2 cellular contexts compared by ENCODE assay signal in the genomic region with DNA sequence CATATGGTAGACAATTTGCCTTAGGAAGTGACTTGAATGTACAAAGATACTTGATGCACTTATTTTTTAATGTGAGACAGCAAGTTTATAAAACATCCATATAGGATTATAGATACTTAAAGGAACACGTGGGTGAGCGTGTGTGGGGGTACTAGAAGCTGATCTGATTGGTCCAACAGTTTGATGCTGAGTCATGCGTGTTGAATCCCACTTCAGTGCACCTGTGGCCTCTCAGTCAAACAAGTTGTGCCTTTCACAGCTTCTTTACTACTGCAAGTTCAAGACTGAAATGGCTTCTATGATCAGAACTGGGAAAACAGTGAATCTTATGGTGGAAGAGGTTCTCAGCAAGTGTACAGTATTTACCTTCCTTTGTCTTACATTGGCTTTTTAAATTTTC.
TF ChIP-seq lines count a peak whose summit lies in the region.

No MANE protein-coding gene starts in this region.

TF ChIP-seq in GM23338, 12 proteins besides CTCF, POLR2A, EP300 and RAD21:
- TF ChIP-seq, protein P1, sequence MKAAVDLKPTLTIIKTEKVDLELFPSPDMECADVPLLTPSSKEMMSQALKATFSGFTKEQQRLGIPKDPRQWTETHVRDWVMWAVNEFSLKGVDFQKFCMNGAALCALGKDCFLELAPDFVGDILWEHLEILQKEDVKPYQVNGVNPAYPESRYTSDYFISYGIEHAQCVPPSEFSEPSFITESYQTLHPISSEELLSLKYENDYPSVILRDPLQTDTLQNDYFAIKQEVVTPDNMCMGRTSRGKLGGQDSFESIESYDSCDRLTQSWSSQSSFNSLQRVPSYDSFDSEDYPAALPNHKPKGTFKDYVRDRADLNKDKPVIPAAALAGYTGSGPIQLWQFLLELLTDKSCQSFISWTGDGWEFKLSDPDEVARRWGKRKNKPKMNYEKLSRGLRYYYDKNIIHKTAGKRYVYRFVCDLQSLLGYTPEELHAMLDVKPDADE (IDR thresholded peaks at IDR 0.05), result no peak
- TF ChIP-seq ZNF114 (CRISPR knock-in tag; IDR thresholded peaks at IDR 0.05) (no peak), CREB1 (CRISPR knock-in tag; IDR thresholded peaks at IDR 0.05; ENCODE audit: low read depth) (no peak), POLR2AphosphoS5 (IDR thresholded peaks at IDR 0.05; ENCODE audit: low read depth) (no peak)

TF ChIP-seq in K562, 482 proteins besides CTCF, POLR2A, EP300 and RAD21 (continues in another document):
- TF ChIP-seq, protein P2, sequence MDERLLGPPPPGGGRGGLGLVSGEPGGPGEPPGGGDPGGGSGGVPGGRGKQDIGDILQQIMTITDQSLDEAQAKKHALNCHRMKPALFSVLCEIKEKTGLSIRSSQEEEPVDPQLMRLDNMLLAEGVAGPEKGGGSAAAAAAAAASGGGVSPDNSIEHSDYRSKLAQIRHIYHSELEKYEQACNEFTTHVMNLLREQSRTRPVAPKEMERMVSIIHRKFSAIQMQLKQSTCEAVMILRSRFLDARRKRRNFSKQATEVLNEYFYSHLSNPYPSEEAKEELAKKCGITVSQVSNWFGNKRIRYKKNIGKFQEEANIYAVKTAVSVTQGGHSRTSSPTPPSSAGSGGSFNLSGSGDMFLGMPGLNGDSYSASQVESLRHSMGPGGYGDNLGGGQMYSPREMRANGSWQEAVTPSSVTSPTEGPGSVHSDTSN (CRISPR knock-in tag; IDR thresholded peaks at IDR 0.05; ENCODE audit: low read depth), result no peak
- TF ChIP-seq, protein P2 (tag; conservative IDR thresholded peaks at IDR 0.05; ENCODE audit: low read depth), result no peak
- TF ChIP-seq STAT5B (CRISPR knock-in tag; IDR thresholded peaks at IDR 0.05) (no peak), LARP7 (IDR thresholded peaks at IDR 0.05) (no peak), HDGF (IDR thresholded peaks at IDR 0.05) (no peak), ZNF274 (IDR thresholded peaks at IDR 0.05; ENCODE audit: borderline replicate concordance, low read depth, low read length) (no peak), KLF1 (tag; IDR thresholded peaks at IDR 0.05) (no peak), MBD2 (IDR thresholded peaks at IDR 0.05; ENCODE audit: borderline replicate concordance, low read depth) (no peak), ZNF644 (tag; IDR thresholded peaks at IDR 0.05; ENCODE audit: low read depth) (no peak), BMI1 (IDR thresholded peaks at IDR 0.05; ENCODE audit: low read length) (no peak), FOXJ2 (tag; IDR thresholded peaks at IDR 0.05) (no peak), RNF2 (IDR thresholded peaks at IDR 0.05) (no peak), C11orf30 (IDR thresholded peaks at IDR 0.05; ENCODE audit: low read depth) (0 out of 2 replicates have a peak, but pooled peaks have one; percentile 29), HNRNPUL1 (IDR thresholded peaks at IDR 0.05; ENCODE audit: low read length) (no peak), ELF2 (CRISPR knock-in tag; IDR thresholded peaks at IDR 0.05) (no peak), MXI1 (IDR thresholded peaks at IDR 0.05; ENCODE audit: low read depth, low read length) (no peak), TOE1 (IDR thresholded peaks at IDR 0.05; ENCODE audit: borderline replicate concordance) (no peak), TOE1 (CRISPR knock-in tag; IDR thresholded peaks at IDR 0.05; ENCODE audit: borderline replicate concordance, low read depth) (no peak), ZNF212 (CRISPR knock-in tag; IDR thresholded peaks at IDR 0.05) (no peak), NFE2L1 (tag; IDR thresholded peaks at IDR 0.05; ENCODE audit: borderline replicate concordance, low read depth) (peak; percentile 5; the same call in 1 of the 2 replicates), SMARCB1 (IDR thresholded peaks at IDR 0.05; ENCODE audit: insufficient read length, low read depth) (no peak), FOS (IDR thresholded peaks at IDR 0.05; ENCODE audit: extremely low read depth, insufficient read length) (no peak), MAFG (tag; conservative IDR thresholded peaks at IDR 0.05) (peak; percentile 54; the same call in 1 of the 2 replicates), NFE2 (IDR thresholded peaks at IDR 0.05; ENCODE audit: low read depth) (peak; percentile 75), SNRNP70 (optimal IDR thresholded peaks at IDR 0.05; ENCODE audit: low read depth, low read length) (no peak), SMAD4 (CRISPR knock-in tag; conservative IDR thresholded peaks at IDR 0.05) (no peak)
- TF ChIP-seq, protein P3, sequence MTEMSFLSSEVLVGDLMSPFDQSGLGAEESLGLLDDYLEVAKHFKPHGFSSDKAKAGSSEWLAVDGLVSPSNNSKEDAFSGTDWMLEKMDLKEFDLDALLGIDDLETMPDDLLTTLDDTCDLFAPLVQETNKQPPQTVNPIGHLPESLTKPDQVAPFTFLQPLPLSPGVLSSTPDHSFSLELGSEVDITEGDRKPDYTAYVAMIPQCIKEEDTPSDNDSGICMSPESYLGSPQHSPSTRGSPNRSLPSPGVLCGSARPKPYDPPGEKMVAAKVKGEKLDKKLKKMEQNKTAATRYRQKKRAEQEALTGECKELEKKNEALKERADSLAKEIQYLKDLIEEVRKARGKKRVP (CRISPR knock-in tag; IDR thresholded peaks at IDR 0.05), result no peak
- TF ChIP-seq, protein P4, sequence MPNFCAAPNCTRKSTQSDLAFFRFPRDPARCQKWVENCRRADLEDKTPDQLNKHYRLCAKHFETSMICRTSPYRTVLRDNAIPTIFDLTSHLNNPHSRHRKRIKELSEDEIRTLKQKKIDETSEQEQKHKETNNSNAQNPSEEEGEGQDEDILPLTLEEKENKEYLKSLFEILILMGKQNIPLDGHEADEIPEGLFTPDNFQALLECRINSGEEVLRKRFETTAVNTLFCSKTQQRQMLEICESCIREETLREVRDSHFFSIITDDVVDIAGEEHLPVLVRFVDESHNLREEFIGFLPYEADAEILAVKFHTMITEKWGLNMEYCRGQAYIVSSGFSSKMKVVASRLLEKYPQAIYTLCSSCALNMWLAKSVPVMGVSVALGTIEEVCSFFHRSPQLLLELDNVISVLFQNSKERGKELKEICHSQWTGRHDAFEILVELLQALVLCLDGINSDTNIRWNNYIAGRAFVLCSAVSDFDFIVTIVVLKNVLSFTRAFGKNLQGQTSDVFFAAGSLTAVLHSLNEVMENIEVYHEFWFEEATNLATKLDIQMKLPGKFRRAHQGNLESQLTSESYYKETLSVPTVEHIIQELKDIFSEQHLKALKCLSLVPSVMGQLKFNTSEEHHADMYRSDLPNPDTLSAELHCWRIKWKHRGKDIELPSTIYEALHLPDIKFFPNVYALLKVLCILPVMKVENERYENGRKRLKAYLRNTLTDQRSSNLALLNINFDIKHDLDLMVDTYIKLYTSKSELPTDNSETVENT (CRISPR knock-in tag; IDR thresholded peaks at IDR 0.05), result no peak
- TF ChIP-seq, protein P5, sequence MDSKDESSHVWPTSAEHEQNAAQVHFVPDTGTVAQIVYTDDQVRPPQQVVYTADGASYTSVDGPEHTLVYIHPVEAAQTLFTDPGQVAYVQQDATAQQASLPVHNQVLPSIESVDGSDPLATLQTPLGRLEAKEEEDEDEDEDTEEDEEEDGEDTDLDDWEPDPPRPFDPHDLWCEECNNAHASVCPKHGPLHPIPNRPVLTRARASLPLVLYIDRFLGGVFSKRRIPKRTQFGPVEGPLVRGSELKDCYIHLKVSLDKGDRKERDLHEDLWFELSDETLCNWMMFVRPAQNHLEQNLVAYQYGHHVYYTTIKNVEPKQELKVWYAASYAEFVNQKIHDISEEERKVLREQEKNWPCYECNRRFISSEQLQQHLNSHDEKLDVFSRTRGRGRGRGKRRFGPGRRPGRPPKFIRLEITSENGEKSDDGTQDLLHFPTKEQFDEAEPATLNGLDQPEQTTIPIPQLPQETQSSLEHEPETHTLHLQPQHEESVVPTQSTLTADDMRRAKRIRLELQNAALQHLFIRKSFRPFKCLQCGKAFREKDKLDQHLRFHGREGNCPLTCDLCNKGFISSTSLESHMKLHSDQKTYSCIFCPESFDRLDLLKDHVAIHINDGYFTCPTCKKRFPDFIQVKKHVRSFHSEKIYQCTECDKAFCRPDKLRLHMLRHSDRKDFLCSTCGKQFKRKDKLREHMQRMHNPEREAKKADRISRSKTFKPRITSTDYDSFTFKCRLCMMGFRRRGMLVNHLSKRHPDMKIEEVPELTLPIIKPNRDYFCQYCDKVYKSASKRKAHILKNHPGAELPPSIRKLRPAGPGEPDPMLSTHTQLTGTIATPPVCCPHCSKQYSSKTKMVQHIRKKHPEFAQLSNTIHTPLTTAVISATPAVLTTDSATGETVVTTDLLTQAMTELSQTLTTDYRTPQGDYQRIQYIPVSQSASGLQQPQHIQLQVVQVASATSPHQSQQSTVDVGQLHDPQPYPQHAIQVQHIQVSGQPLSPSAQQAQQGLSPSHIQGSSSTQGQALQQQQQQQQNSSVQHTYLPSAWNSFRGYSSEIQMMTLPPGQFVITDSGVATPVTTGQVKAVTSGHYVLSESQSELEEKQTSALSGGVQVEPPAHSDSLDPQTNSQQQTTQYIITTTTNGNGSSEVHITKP (IDR thresholded peaks at IDR 0.05; ENCODE audit: partially characterized antibody), result no peak
- TF ChIP-seq, protein P6, sequence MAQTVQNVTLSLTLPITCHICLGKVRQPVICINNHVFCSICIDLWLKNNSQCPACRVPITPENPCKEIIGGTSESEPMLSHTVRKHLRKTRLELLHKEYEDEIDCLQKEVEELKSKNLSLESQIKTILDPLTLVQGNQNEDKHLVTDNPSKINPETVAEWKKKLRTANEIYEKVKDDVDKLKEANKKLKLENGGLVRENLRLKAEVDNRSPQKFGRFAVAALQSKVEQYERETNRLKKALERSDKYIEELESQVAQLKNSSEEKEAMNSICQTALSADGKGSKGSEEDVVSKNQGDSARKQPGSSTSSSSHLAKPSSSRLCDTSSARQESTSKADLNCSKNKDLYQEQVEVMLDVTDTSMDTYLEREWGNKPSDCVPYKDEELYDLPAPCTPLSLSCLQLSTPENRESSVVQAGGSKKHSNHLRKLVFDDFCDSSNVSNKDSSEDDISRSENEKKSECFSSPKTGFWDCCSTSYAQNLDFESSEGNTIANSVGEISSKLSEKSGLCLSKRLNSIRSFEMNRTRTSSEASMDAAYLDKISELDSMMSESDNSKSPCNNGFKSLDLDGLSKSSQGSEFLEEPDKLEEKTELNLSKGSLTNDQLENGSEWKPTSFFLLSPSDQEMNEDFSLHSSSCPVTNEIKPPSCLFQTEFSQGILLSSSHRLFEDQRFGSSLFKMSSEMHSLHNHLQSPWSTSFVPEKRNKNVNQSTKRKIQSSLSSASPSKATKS (CRISPR knock-in tag; IDR thresholded peaks at IDR 0.05), result no peak
- TF ChIP-seq, protein P7, sequence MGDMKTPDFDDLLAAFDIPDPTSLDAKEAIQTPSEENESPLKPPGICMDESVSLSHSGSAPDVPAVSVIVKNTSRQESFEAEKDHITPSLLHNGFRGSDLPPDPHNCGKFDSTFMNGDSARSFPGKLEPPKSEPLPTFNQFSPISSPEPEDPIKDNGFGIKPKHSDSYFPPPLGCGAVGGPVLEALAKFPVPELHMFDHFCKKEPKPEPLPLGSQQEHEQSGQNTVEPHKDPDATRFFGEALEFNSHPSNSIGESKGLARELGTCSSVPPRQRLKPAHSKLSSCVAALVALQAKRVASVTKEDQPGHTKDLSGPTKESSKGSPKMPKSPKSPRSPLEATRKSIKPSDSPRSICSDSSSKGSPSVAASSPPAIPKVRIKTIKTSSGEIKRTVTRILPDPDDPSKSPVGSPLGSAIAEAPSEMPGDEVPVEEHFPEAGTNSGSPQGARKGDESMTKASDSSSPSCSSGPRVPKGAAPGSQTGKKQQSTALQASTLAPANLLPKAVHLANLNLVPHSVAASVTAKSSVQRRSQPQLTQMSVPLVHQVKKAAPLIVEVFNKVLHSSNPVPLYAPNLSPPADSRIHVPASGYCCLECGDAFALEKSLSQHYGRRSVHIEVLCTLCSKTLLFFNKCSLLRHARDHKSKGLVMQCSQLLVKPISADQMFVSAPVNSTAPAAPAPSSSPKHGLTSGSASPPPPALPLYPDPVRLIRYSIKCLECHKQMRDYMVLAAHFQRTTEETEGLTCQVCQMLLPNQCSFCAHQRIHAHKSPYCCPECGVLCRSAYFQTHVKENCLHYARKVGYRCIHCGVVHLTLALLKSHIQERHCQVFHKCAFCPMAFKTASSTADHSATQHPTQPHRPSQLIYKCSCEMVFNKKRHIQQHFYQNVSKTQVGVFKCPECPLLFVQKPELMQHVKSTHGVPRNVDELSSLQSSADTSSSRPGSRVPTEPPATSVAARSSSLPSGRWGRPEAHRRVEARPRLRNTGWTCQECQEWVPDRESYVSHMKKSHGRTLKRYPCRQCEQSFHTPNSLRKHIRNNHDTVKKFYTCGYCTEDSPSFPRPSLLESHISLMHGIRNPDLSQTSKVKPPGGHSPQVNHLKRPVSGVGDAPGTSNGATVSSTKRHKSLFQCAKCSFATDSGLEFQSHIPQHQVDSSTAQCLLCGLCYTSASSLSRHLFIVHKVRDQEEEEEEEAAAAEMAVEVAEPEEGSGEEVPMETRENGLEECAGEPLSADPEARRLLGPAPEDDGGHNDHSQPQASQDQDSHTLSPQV (IDR thresholded peaks at IDR 0.05), result no peak
- TF ChIP-seq, protein P8, sequence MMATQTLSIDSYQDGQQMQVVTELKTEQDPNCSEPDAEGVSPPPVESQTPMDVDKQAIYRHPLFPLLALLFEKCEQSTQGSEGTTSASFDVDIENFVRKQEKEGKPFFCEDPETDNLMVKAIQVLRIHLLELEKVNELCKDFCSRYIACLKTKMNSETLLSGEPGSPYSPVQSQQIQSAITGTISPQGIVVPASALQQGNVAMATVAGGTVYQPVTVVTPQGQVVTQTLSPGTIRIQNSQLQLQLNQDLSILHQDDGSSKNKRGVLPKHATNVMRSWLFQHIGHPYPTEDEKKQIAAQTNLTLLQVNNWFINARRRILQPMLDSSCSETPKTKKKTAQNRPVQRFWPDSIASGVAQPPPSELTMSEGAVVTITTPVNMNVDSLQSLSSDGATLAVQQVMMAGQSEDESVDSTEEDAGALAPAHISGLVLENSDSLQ (IDR thresholded peaks at IDR 0.05), result no peak
- TF ChIP-seq, protein P1 (conservative IDR thresholded peaks at IDR 0.05; ENCODE audit: control insufficient read depth, low read depth, low read length), result no peak
